10 cellular contexts compared by ENCODE assay signal in genomic region chr1:184052750-184053149, GRCh38. TPM values are rescaled to one million over a fixed set of nuclear protein-coding genes. Genes with fewer than 3 reads are reported as not detected.
A peak's percentile ranks its signal among the peaks of the same experiment; 100 is the strongest.
DNase-seq lines count a peak whose midpoint lies in the region; ATAC-seq and TF ChIP-seq lines count a peak whose summit lies in the region.
"Had no signal": no experiment of that assay in that cellular context is flagged by ENCODE, and none has a peak within 500 bp of the region (broad histone marks: within the 10 kb centered on the region; RNA-seq: fewer than 3 reads in every experiment).

No MANE protein-coding gene starts in this region.

- H3K27me3 Mint-ChIP-seq in endothelial cell (ENCODE audit: unreplicated experiment) = peaks cover 1% of the 10 kb centered on the region

- H3K4me1 Mint-ChIP-seq in endothelial cell (ENCODE audit: unreplicated experiment) = peaks cover 14% of the 10 kb centered on the region

- H3K27me3 ChIP-seq in NT2/D1 (ENCODE audit: insufficient read depth, insufficient read length) = no peaks in the 10 kb centered on the region
- no peaks in the 10 kb centered on the region for H3K27me3 ChIP-seq in psoas muscle (ENCODE audit: insufficient read depth in 3 of 3, low read length in 2 of 3)
- H3K27me3 ChIP-seq: testis had no signal

- no peaks in the 10 kb centered on the region for H3K9me3 Mint-ChIP-seq in endothelial cell (ENCODE audit: unreplicated experiment)

- H3K9ac ChIP-seq in ES-I3 (ENCODE audit: low read depth, low read length) (peak overlapping the region; percentile 80; the same call in 1 of the 2 replicates), NT2/D1 (ENCODE audit: insufficient read length, low read depth) (peak overlapping the region; percentile 95)

- WGBS in psoas muscle, 3 donors = 55 to 78% (median 59%) methylated on average over 3 of the region's 3 CpGs

- no peak overlapping the region for H3K27ac Mint-ChIP-seq in endothelial cell (ENCODE audit: unreplicated experiment)

- H3K4me3 Mint-ChIP-seq in endothelial cell (ENCODE audit: unreplicated experiment) = peak overlapping the region; percentile 97

- peaks cover 5% of the 10 kb centered on the region for H3K36me3 Mint-ChIP-seq in endothelial cell (ENCODE audit: low read depth, unreplicated experiment)

- H3K27ac ChIP-seq in psoas muscle = no peak overlapping the region
- H3K27ac ChIP-seq: neutrophil had no signal

- H3K36me3 ChIP-seq in ES-I3 (ENCODE audit: insufficient read depth, low read length) (no peaks in the 10 kb centered on the region), NT2/D1 (ENCODE audit: insufficient read depth, insufficient read length, low read length) (peaks cover 28% of the 10 kb centered on the region), psoas muscle (ENCODE audit: insufficient read depth in 1 of 2, low read depth in 1 of 2) (peaks cover 0 to 19% of the 10 kb centered on the region in 2 donors)

- intact Hi-C loops in psoas muscle (cut with DNase I) = no loop called here

- ATAC-seq in psoas muscle = no peak
- ATAC-seq in HG02970 (IDR thresholded peaks at IDR 0.05; ENCODE audit: low FRiP score, unreplicated experiment) = no peak
- ATAC-seq in GM19455 (IDR thresholded peaks at IDR 0.05; ENCODE audit: unreplicated experiment) = no peak

- H3K4me3 ChIP-seq in NT2/D1 (ENCODE audit: insufficient read length, low read depth) (peak overlapping the region; percentile 88), psoas muscle (peak overlapping the region; percentile 80)

- DNase-seq in NT2/D1 (ENCODE audit: low read depth, low spot score) (no peak), endothelial cell (ENCODE audit: low spot score) (no peak), psoas muscle (no peak), COR-L47 (lab: John Stamatoyannopoulos, UW) (no peak), NAMALWA (ENCODE audit: low spot score) (no peak)
- DNase-seq: testis had no signal

- TF ChIP-seq CTCF in endothelial cell (IDR thresholded peaks at IDR 0.05; ENCODE audit: unreplicated experiment) (no peak), psoas muscle (IDR thresholded peaks at IDR 0.05) (no peak)

- H3K4me1 ChIP-seq in ES-I3 (ENCODE audit: insufficient read depth, low read length) (peaks cover 40% of the 10 kb centered on the region), NT2/D1 (ENCODE audit: insufficient read depth, insufficient read length) (no peaks in the 10 kb centered on the region), psoas muscle (peaks cover 34% of the 10 kb centered on the region)
- H3K4me1 ChIP-seq: testis had no signal

- H3K9me3 ChIP-seq in ES-I3 (ENCODE audit: control insufficient read depth, insufficient read depth, low read length) = no peaks in the 10 kb centered on the region; the same call in 1 of the 2 replicates
- peaks cover 17% of the 10 kb centered on the region; the same call in 1 of the 2 replicates for H3K9me3 ChIP-seq in NT2/D1 (ENCODE audit: insufficient read depth, low read length)
- H3K9me3 ChIP-seq in psoas muscle = no peaks in the 10 kb centered on the region
- H3K9me3 ChIP-seq: neutrophil, testis had no signal

RNA-seq across cellular contexts. Expression of gene TSEN15, which starts 1.2 kb away (rescaled TPM):
- total RNA-seq in endothelial cell (ENCODE audit: unreplicated experiment) = 19.6 TPM
- 10 to 100 TPM; 21.0 to 32.1 (median 25.0) TPM for total RNA-seq in psoas muscle
- polyA plus RNA-seq in psoas muscle = 10 to 100 TPM; 15.9 to 38.7 (median 19.3) TPM

RNA-seq across cellular contexts. Expression of gene COLGALT2, which starts 15.2 kb away (rescaled TPM):
- total RNA-seq in endothelial cell (ENCODE audit: unreplicated experiment) (0.72 TPM), psoas muscle (10 to 100 TPM in 1 of 4 donors, 1 to 10 TPM in 3; 2.1 to 15.5 (median 6.4) TPM)
- 1 to 10 TPM in 2 of 3 donors, under 1 TPM in 1; 0.83 to 1.9 (median 1.4) TPM for polyA plus RNA-seq in psoas muscle
